In the genomic region with DNA sequence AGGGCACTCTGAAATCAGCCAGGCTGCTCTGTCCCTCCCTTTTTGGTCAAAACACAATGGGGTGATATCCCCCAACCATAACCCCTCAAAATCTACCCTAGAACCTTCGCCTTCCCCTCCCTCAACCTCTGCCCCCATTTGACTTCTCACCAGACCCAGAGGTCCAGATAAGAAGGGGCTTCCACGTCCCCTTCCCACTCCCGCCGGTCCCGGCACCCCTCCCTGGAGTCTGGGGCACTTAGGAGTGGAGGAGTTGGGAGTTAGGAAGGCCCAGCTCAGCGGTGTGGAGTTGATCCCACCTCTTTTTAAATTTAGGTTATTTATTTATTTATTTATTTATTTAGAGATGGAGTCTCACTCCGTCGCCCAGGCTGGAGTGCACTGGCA, we compare ENCODE assay signal across 9 cellular contexts. TPM values are rescaled to one million over a fixed set of nuclear protein-coding genes. Genes with fewer than 3 reads are reported as not detected.
A peak's percentile ranks its signal among the peaks of the same experiment; 100 is the strongest.
DNase-seq lines count a peak whose midpoint lies in the region; ATAC-seq, FAIRE-seq and TF ChIP-seq lines count a peak whose summit lies in the region.
"Had no signal": no experiment of that assay in that cellular context is flagged by ENCODE, and none has a peak within 500 bp of the region (broad histone marks: within the 10 kb centered on the region; RNA-seq: fewer than 3 reads in every experiment).

No MANE protein-coding gene starts in this region.

- H3K9ac ChIP-seq in GM12878 (ENCODE audit: control insufficient read depth, insufficient read depth, low read length), result no peak overlapping the region

- H3K27ac ChIP-seq in GM12878 (ENCODE audit: control insufficient read depth, insufficient read depth) (no peak overlapping the region), lower lobe of right lung (peak overlapping the region; percentile 63), upper lobe of right lung (no peak overlapping the region)

- no peak for FAIRE-seq in GM12878 (lab: Jason Lieb, UNC)
- FAIRE-seq: small intestine had no signal

- H3K27me3 ChIP-seq in GM12878 (replicated peaks in 1 of 2; ENCODE audit: control insufficient read depth in 2 of 2, insufficient read depth in 2 of 2, low read length in 1 of 2) (peaks cover 0 to 1% of the 10 kb centered on the region in 2 experiments; a peak in 3 of 4 replicates), lower lobe of right lung (ENCODE audit: low read depth) (peaks cover 28% of the 10 kb centered on the region), upper lobe of right lung (peaks cover 7% of the 10 kb centered on the region)

- H3K36me3 ChIP-seq in GM12878 (ENCODE audit: control insufficient read depth in 2 of 2, insufficient read depth in 2 of 2, low read length in 1 of 2), result no peaks in the 10 kb centered on the region
- H3K36me3 ChIP-seq in lower lobe of right lung, result no peaks in the 10 kb centered on the region
- no peaks in the 10 kb centered on the region for H3K36me3 ChIP-seq in upper lobe of right lung

- no peak for TF ChIP-seq POLR2A in GM12878 (IDR thresholded peaks at IDR 0.05; ENCODE audit: low read depth, low read length)

- intact Hi-C loops in GM12878 (cut with micrococcal nuclease; ENCODE audit: unreplicated experiment) (loop anchor here (1.0 to 2.0 kb wide), 2 partner anchors 23 to 73 kb away; no protein-coding TSS in a partner anchor), lower lobe of right lung (cut with DNase I) (no loop called here), upper lobe of right lung (cut with DNase I) (loop anchor here (5.0 kb wide), 1 partner anchor 71 kb away; the partner anchor contains the start of gene COL1A1)

- H3K4me3 ChIP-seq in GM12878 (no peak overlapping the region), lower lobe of right lung (peak overlapping the region; percentile 64), upper lobe of right lung (no peak overlapping the region)

- no peak for TF ChIP-seq EP300 in GM12878 (IDR thresholded peaks at IDR 0.05; ENCODE audit: borderline replicate concordance in 1 of 2, control insufficient read depth in 1 of 2, low read depth in 2 of 2, low read length in 2 of 2)

- H3K9me3 Mint-ChIP-seq in activated naive CD4-positive, alpha-beta T cell treated with anti-CD3 and anti-CD28 coated beads, Interleukin-2, amount 10 ng/mL, durations not matched to agents 7 days and 5 days, result no peaks in the 10 kb centered on the region

- RAD21 ChIA-PET in GM12878 (lab: Charles Lee; ENCODE audit: unreplicated experiment), result interaction anchor here (0.7 to 7.4 kb wide), 15 partner anchors 23 to 104 kb away, joined by 3 to 84 read pairs (median 5); partner anchors contain the start of gene COL1A1

- POLR2A ChIA-PET in GM12878 (lab: Charles Lee), result interaction anchor here (0.8 to 1.6 kb wide), 3 partner anchors 39 to 74 kb away, joined by 3 to 7 read pairs (median 4); no protein-coding TSS in a partner anchor

- DNase-seq in activated naive CD4-positive, alpha-beta T cell treated with anti-CD3 and anti-CD28 coated beads, Interleukin-2, amount 10 ng/mL, durations not matched to agents 7 days and 5 days, result no peak
- no peak for DNase-seq in activated naive CD4-positive, alpha-beta T cell (lab: John Stamatoyannopoulos, UW)
- no peak for DNase-seq in GM12878 (ENCODE audit: low read depth, low spot score)
- no peak for DNase-seq in lower lobe of right lung
- peak; percentile 41 for DNase-seq in upper lobe of right lung
- no peak for DNase-seq in middle frontal gyrus (ENCODE audit: extremely low spot score, low spot score)
- DNase-seq in T-helper 9 cell, result no peak

- 0 out of 2 replicates have a peak overlapping the region, but pooled peaks have one; percentile 4 for H2AFZ ChIP-seq in GM12878 (ENCODE audit: control insufficient read depth, low read depth, low read length)

- peaks cover 14% of the 10 kb centered on the region for H3K4me1 Mint-ChIP-seq in activated naive CD4-positive, alpha-beta T cell treated with anti-CD3 and anti-CD28 coated beads, Interleukin-2, amount 10 ng/mL, durations not matched to agents 7 days and 5 days

- no peaks in the 10 kb centered on the region for H3K79me2 ChIP-seq in GM12878 (ENCODE audit: control insufficient read depth, insufficient read depth, low read length)

- BruUV-seq in GM12878 (replicated peaks; lab: Mats Ljungman, UMichigan), result no TSS peak

- no peak for TF ChIP-seq RAD21 in GM12878 (IDR thresholded peaks at IDR 0.05; ENCODE audit: insufficient read depth, low read depth, low read length)

- in situ Hi-C loops in GM12878 (cut with MboI), result loop anchor here (5.0 kb wide), 1 partner anchor 66 kb away; no protein-coding TSS in a partner anchor

- H3K4me1 ChIP-seq in GM12878 (ENCODE audit: control insufficient read depth, insufficient read depth, low read length), result no peaks in the 10 kb centered on the region; the same call in 1 of the 2 replicates
- peaks cover 25% of the 10 kb centered on the region for H3K4me1 ChIP-seq in lower lobe of right lung
- peaks cover 25% of the 10 kb centered on the region for H3K4me1 ChIP-seq in upper lobe of right lung

- H3K36me3 Mint-ChIP-seq in activated naive CD4-positive, alpha-beta T cell treated with anti-CD3 and anti-CD28 coated beads, Interleukin-2, amount 10 ng/mL, durations not matched to agents 7 days and 5 days, result no peaks in the 10 kb centered on the region

- no peak for TF ChIP-seq CTCF in GM12878 (IDR thresholded peaks at IDR 0.05 in 2 of 3, conservative IDR thresholded peaks at IDR 0.05 in 1 of 3; ENCODE audit: control insufficient read depth in 2 of 3, extremely low read depth in 1 of 3, insufficient read depth in 1 of 3, low read depth in 3 of 3, low read length in 3 of 3)
- TF ChIP-seq CTCF in lower lobe of right lung (IDR thresholded peaks at IDR 0.05), result no peak
- TF ChIP-seq CTCF in upper lobe of right lung (IDR thresholded peaks at IDR 0.05), result no peak

- H3K27me3 Mint-ChIP-seq in activated naive CD4-positive, alpha-beta T cell treated with anti-CD3 and anti-CD28 coated beads, Interleukin-2, amount 10 ng/mL, durations not matched to agents 7 days and 5 days, result peaks cover 70% of the 10 kb centered on the region

- peak overlapping the region; percentile 5 for H3K4me3 Mint-ChIP-seq in activated naive CD4-positive, alpha-beta T cell treated with anti-CD3 and anti-CD28 coated beads, Interleukin-2, amount 10 ng/mL, durations not matched to agents 7 days and 5 days

- no peak overlapping the region for H3K27ac Mint-ChIP-seq in activated naive CD4-positive, alpha-beta T cell treated with anti-CD3 and anti-CD28 coated beads, Interleukin-2, amount 10 ng/mL, durations not matched to agents 7 days and 5 days

- SMC1A ChIA-PET in GM12878 (lab: Charles Lee; ENCODE audit: uncharacterized antibody, unreplicated experiment), result interaction anchor here (1.2 to 9.4 kb wide), 4 partner anchors 21 to 72 kb away, joined by 3 to 87 read pairs (median 38); partner anchors contain the start of gene COL1A1

- WGBS in GM12878 (ENCODE audit: insufficient coverage, insufficient replicate concordance, low lambda C conversion rate, missing lambda C conversion rate), result 41% methylated on average over 8 of the region's 8 CpGs

- H3K9me3 ChIP-seq in GM12878 (replicated peaks; ENCODE audit: control insufficient read depth, insufficient read depth, low read length) (no peaks in the 10 kb centered on the region), lower lobe of right lung (no peaks in the 10 kb centered on the region), upper lobe of right lung (no peaks in the 10 kb centered on the region)

- H3K4me2 ChIP-seq in GM12878 (ENCODE audit: control insufficient read depth, insufficient read depth), result 0 out of 2 replicates have a peak overlapping the region, but pooled peaks have one; percentile 94

- H4K20me1 ChIP-seq in GM12878 (ENCODE audit: control insufficient read depth, insufficient read depth), result no peaks in the 10 kb centered on the region

- CTCF ChIA-PET in activated naive CD4-positive, alpha-beta T cell treated with anti-CD3 and anti-CD28 coated beads, Interleukin-2, amount 10 ng/mL, durations not matched to agents 7 days and 5 days (lab: Charles Lee), result interaction anchor here (0.6 to 6.7 kb wide), 16 partner anchors 9 to 181 kb away, joined by 3 to 91 read pairs (median 4); partner anchors contain the start of gene COL1A1
- CTCF ChIA-PET in GM12878 (lab: Yijun Ruan, JAX), result interaction anchor here (1.1 to 19.2 kb wide), 13 partner anchors 9 to 181 kb away, joined by 3 to 298 read pairs (median 16); partner anchors contain the start of gene COL1A1

- ATAC-seq in GM12878, result no peak
- ATAC-seq in lower lobe of right lung, result no peak
- no peak for ATAC-seq in upper lobe of right lung
- ATAC-seq in GM21825 (IDR thresholded peaks at IDR 0.05; ENCODE audit: unreplicated experiment), result no peak

TF ChIP-seq in GM12878, 131 proteins besides CTCF, POLR2A, EP300 and RAD21 (continues in another document):
- TF ChIP-seq BCL3 (IDR thresholded peaks at IDR 0.05; ENCODE audit: borderline replicate concordance, insufficient read depth, low read depth, low read length, poor library complexity, severe bottlenecking) (no peak), ZNF207 (IDR thresholded peaks at IDR 0.05; ENCODE audit: borderline replicate concordance) (no peak), HDAC2 (IDR thresholded peaks at IDR 0.05) (no peak)

RNA-seq across cellular contexts. Expression of gene TMEM92, which starts 0.6 kb away (rescaled TPM):
- not detected in 2 replicates for total RNA-seq in GM12878 (2013; cell fraction: nucleolus; rRNA removed)
- total RNA-seq in GM12878 (2014; rRNA removed) (0.05 and 0.73 TPM in 2 replicates), GM12878 (2014; rRNA removed; fragmentation: Illumina TruSeq; extraction: Trizol) (0.14 and 0.27 TPM in 2 replicates), GM12878 (2021) (0.21 and 0.27 TPM in 2 replicates), lower lobe of right lung (9.2 TPM), upper lobe of right lung (11.3 TPM)
- polyA plus RNA-seq in GM12878 (2011; ENCODE audit: low read depth), result not detected
- polyA plus RNA-seq in GM12878 (2011; rRNA removed) (0.82 and 1.2 TPM in 2 replicates), GM12878 (2014; fragmentation: Illumina TruSeq; extraction: Trizol) (0.37 and 0.40 TPM in 2 replicates), GM12878 (2014; fragmentation: Nextera tagmentation; extraction: Ambion mirVana) (under 1 TPM; 0.16 to 0.22 TPM), GM12878 (2014; rRNA removed) (0.27 and 0.79 TPM in 2 replicates), GM12878 (2016; fragmentation: Nextera tagmentation; extraction: Ambion mirVana) (under 1 TPM; 0.11 to 0.56 TPM)
- polyA plus RNA-seq in GM12878 (2011; cell fraction: cytosol; rRNA removed), result 2.3 and 3.7 TPM in 2 replicates
- 1.3 and 2.1 TPM in 2 replicates for polyA plus RNA-seq in GM12878 (2011; cell fraction: nucleus; rRNA removed)
- 0.28 TPM in 1 of 2 replicates, not detected in the other for polyA plus RNA-seq in GM12878 (2012)
- 0.95 and 2.5 TPM in 2 replicates for polyA minus RNA-seq in GM12878 (2011; rRNA and poly(A)+ RNA removed)
- polyA minus RNA-seq in GM12878 (2011; cell fraction: cytosol; rRNA and poly(A)+ RNA removed), result 0.62 and 5.1 TPM in 2 replicates
- 0.67 and 1.2 TPM in 2 replicates for polyA minus RNA-seq in GM12878 (2011; cell fraction: nucleus; rRNA and poly(A)+ RNA removed)
